ENCODE assay signal across 8 cellular contexts in genomic region chr1:40450491-40451237, GRCh38. TPM values are rescaled to one million over a fixed set of nuclear protein-coding genes. Genes with fewer than 3 reads are reported as not detected.
DNase-seq lines count a peak whose midpoint lies in the region; ATAC-seq and TF ChIP-seq lines count a peak whose summit lies in the region.

No MANE protein-coding gene starts in this region.

- TF ChIP-seq POLR2A in NB4 (IDR thresholded peaks at IDR 0.05; ENCODE audit: extremely low read depth, insufficient read length) = no peak

- no peak overlapping the region for H2BK120ac ChIP-seq in mesenchymal stem cell (ENCODE audit: low read depth, low read length)

- H3K27me3 ChIP-seq in H7 (ENCODE audit: control insufficient read depth, insufficient read depth, low read length) = no peaks in the 10 kb centered on the region
- no peaks in the 10 kb centered on the region for H3K27me3 ChIP-seq in duodenal mucosa (ENCODE audit: control insufficient read depth in 1 of 2, insufficient read depth in 2 of 2, low read length in 2 of 2)
- H3K27me3 ChIP-seq in mesenchymal stem cell (ENCODE audit: control insufficient read depth in 1 of 2, insufficient read depth in 1 of 2, low read length in 2 of 2) = no peaks in the 10 kb centered on the region

- H2AFZ ChIP-seq in mesenchymal stem cell (ENCODE audit: low read depth, low read length) = peak overlapping the region; percentile 20

- H4K91ac ChIP-seq in mesenchymal stem cell (ENCODE audit: low read length) = no peak overlapping the region

- H3K36me3 ChIP-seq in ES-I3 (ENCODE audit: insufficient read depth, low read length) = no peaks in the 10 kb centered on the region
- peaks cover 3% of the 10 kb centered on the region for H3K36me3 ChIP-seq in H7 (replicated peaks; ENCODE audit: control insufficient read depth, insufficient read depth, low read length)
- H3K36me3 ChIP-seq in duodenal mucosa (ENCODE audit: control insufficient read depth in 1 of 2, insufficient read depth in 2 of 2, low read length in 2 of 2) = peaks cover 7 to 8% of the 10 kb centered on the region in 2 donors
- peaks cover 3 to 11% of the 10 kb centered on the region in 2 experiments for H3K36me3 ChIP-seq in mesenchymal stem cell (ENCODE audit: control insufficient read depth in 1 of 2, insufficient read depth in 2 of 2, low read depth in 1 of 2, low read length in 2 of 2)

- DNase-seq in H7 = peak; percentile 27
- DNase-seq in NB4 (ENCODE audit: low read depth) = peak; percentile 80
- DNase-seq in activated CD4-positive, alpha-beta T cell treated with anti-CD3 and anti-CD28 coated beads, Interleukin-2, amount 50 U/mL, for 48 hours = peak; percentile 80 to 85
- peak; percentile 82 for DNase-seq in mesenchymal stem cell
- DNase-seq in stimulated activated CD8-positive, alpha-beta memory T cell treated with anti-CD3 and anti-CD28 coated beads, Interleukin-15, amount 100 ng/mL, for 1 hour (ENCODE audit: low read depth) = peak; percentile 59

- no peak overlapping the region for H2BK12ac ChIP-seq in mesenchymal stem cell (ENCODE audit: low read length in 2 of 2)

- peak overlapping the region in 1 of 2 experiments; percentile 31 for H3K18ac ChIP-seq in mesenchymal stem cell (ENCODE audit: low read depth in 1 of 2, low read length in 2 of 2)

- H3K27ac ChIP-seq in duodenal mucosa (ENCODE audit: low read depth, low read length) (no peak overlapping the region), mesenchymal stem cell (ENCODE audit: low read length, poor library complexity, severe bottlenecking) (peak overlapping the region; percentile 75)

- no peak overlapping the region for H2AK5ac ChIP-seq in mesenchymal stem cell (ENCODE audit: low read length, severe bottlenecking)

- peak overlapping the region; percentile 83 for H3K4me3 ChIP-seq in H7 (ENCODE audit: insufficient read depth, low read depth, low read length)
- peak overlapping the region; percentile 63 for H3K4me3 ChIP-seq in NB4 (ENCODE audit: low read depth, low read length)
- H3K4me3 ChIP-seq in duodenal mucosa (ENCODE audit: low read depth in 1 of 2, low read length in 2 of 2) = peak overlapping the region; percentile 90 to 91
- peak overlapping the region; percentile 77 to 91 for H3K4me3 ChIP-seq in mesenchymal stem cell (ENCODE audit: insufficient read depth in 1 of 2, low read depth in 1 of 2, low read length in 2 of 2)

- H3K4me2 ChIP-seq in mesenchymal stem cell (ENCODE audit: low read length, poor library complexity, severe bottlenecking) = peak overlapping the region; percentile 70

- H3K9ac ChIP-seq in ES-I3 (ENCODE audit: low read depth, low read length) (peak overlapping the region; percentile 88), duodenal mucosa (ENCODE audit: low read depth in 1 of 2, low read length in 2 of 2) (peak overlapping the region; percentile 73 to 77), mesenchymal stem cell (ENCODE audit: low read length) (peak overlapping the region; percentile 94)

- peak overlapping the region in 1 of 2 experiments; percentile 51 for H3K4ac ChIP-seq in mesenchymal stem cell (ENCODE audit: low read depth in 1 of 2, low read length in 2 of 2)

- H3K79me1 ChIP-seq in mesenchymal stem cell (replicated peaks; ENCODE audit: low read length, poor library complexity, severe bottlenecking) = peaks cover 4% of the 10 kb centered on the region

- no peak overlapping the region for H3K23ac ChIP-seq in mesenchymal stem cell (ENCODE audit: low read length in 2 of 2)

- H3K4me1 ChIP-seq in ES-I3 (ENCODE audit: insufficient read depth, low read length) (no peaks in the 10 kb centered on the region), duodenal mucosa (ENCODE audit: control insufficient read depth in 1 of 2, insufficient read depth in 2 of 2, low read length in 2 of 2) (peaks cover 0 to 15% of the 10 kb centered on the region in 2 donors), mesenchymal stem cell (ENCODE audit: control insufficient read depth, insufficient read depth, low read depth, low read length) (peaks cover 3% of the 10 kb centered on the region)

- no peak overlapping the region for H3K14ac ChIP-seq in mesenchymal stem cell (ENCODE audit: low read length in 2 of 2)

- ATAC-seq in HG02884 (IDR thresholded peaks at IDR 0.05; ENCODE audit: unreplicated experiment) = no peak

- no peak overlapping the region for H4K8ac ChIP-seq in mesenchymal stem cell (ENCODE audit: low read length)

- H3K9me3 ChIP-seq in ES-I3 (ENCODE audit: control insufficient read depth, insufficient read depth, low read length) (peaks cover 22% of the 10 kb centered on the region), duodenal mucosa (ENCODE audit: control insufficient read depth in 1 of 2, low read length in 2 of 2) (peaks cover 20 to 30% of the 10 kb centered on the region in 2 donors), mesenchymal stem cell (ENCODE audit: control insufficient read depth, low read length) (peaks cover 41% of the 10 kb centered on the region)

- WGBS in mesenchymal stem cell = 11% methylated on average over 21 of the region's 22 CpGs

- H2BK15ac ChIP-seq in mesenchymal stem cell (ENCODE audit: low read depth, poor library complexity, severe bottlenecking) = no peak overlapping the region

- no peak for TF ChIP-seq CTCF in NB4 (IDR thresholded peaks at IDR 0.05; ENCODE audit: low read depth, low read length)

- peak overlapping the region; percentile 10 for H2BK5ac ChIP-seq in mesenchymal stem cell (ENCODE audit: low read depth, low read length, poor library complexity, severe bottlenecking)

RNA-seq across cellular contexts. Expression of gene ZFP69B, which starts 0.4 kb away (rescaled TPM):
- 4.0 and 7.2 TPM in 2 replicates for total RNA-seq in H7 (2014; rRNA removed; shearing (Covaris generic))
- 2.9 TPM for polyA plus RNA-seq in mesenchymal stem cell (2013, experiment 1 of 2)
- 2.5 TPM for polyA plus RNA-seq in mesenchymal stem cell (2013, experiment 2 of 2)

RNA-seq across cellular contexts. Expression of gene ZFP69, which starts 26.4 kb away (rescaled TPM):
- total RNA-seq in H7 (2014; rRNA removed; shearing (Covaris generic)) = 4.8 and 9.2 TPM in 2 replicates
- polyA plus RNA-seq in mesenchymal stem cell (2013, experiment 1 of 2) = 2.0 TPM
- polyA plus RNA-seq in mesenchymal stem cell (2013, experiment 2 of 2) = 1.8 TPM

RNA-seq across cellular contexts. Expression of gene EXO5, which starts 57.9 kb away (rescaled TPM):
- total RNA-seq in H7 (2014; rRNA removed; shearing (Covaris generic)) = 2.7 and 4.1 TPM in 2 replicates
- 5.1 TPM for polyA plus RNA-seq in mesenchymal stem cell (2013, experiment 1 of 2)
- 4.3 TPM for polyA plus RNA-seq in mesenchymal stem cell (2013, experiment 2 of 2)

Comparison
In these comparisons a context has a peak if more than half of its experiments do, and no peak if none do; other contexts are left out.
1. DNase-seq: peak in every context shown above with its lines; median percentile 82 in activated CD4-positive, alpha-beta T cell treated with anti-CD3 and anti-CD28 coated beads, Interleukin-2, amount 50 U/mL, for 48 hours; 82 in mesenchymal stem cell; 80 in NB4; 59 in stimulated activated CD8-positive, alpha-beta memory T cell treated with anti-CD3 and anti-CD28 coated beads, Interleukin-15, amount 100 ng/mL, for 1 hour; 27 in H7.